19 cellular contexts compared by ENCODE assay signal in genomic region chr6:743320-744096, GRCh38.
"Had no signal": no experiment of that assay in that cellular context is flagged by ENCODE, and none has a peak within 500 bp of the region (broad histone marks: within the 10 kb centered on the region; RNA-seq: fewer than 3 reads in every experiment).

No MANE protein-coding gene starts in this region.

- H3K36me3 ChIP-seq: spleen, tibial artery, upper lobe of left lung, uterus had no signal

- H3K4me2 ChIP-seq: hepatocyte had no signal

- H2AFZ ChIP-seq: hepatocyte had no signal

- FAIRE-seq: endometrium had no signal

- ATAC-seq: esophagus mucosa; foreskin keratinocyte; left colon; mucosa of descending colon; natural killer cell; right cardiac atrium; stimulated activated memory B cell treated with anti-CD40 and anti-IgM and Interleukin-4, amounts not matched to agents 10 μg/mL and 1 μg/mL and 100 μg/mL, for 72 hours had no signal

- H3K4me1 ChIP-seq: foreskin keratinocyte, spleen, tibial artery, uterus had no signal

- H3K9me3 ChIP-seq: mucosa of descending colon, spleen, tibial artery, upper lobe of left lung, uterus had no signal

- H3K27me3 ChIP-seq: hepatocyte, upper lobe of left lung, uterus had no signal

- H3K27ac ChIP-seq: foreskin keratinocyte, hepatocyte, spleen, tibial artery, upper lobe of left lung, uterus had no signal

- H3K4me3 ChIP-seq: hepatocyte, mucosa of descending colon, spleen, tibial artery, upper lobe of left lung, uterus had no signal

- DNase-seq: effector memory CD4-positive, alpha-beta T cell; foreskin keratinocyte; head of caudate nucleus; left colon; mammary epithelial cell; mucosa of descending colon; natural killer cell; right cardiac atrium; spleen; stimulated activated CD4-positive, alpha-beta T cell treated with anti-CD3 and anti-CD28 coated beads, Interleukin-15, amount 100 ng/mL, for 24 hours; stimulated activated CD4-positive, alpha-beta T cell treated with anti-CD3 and anti-CD28 coated beads, Interleukin-1b, Interleukin-23, amount 100 ng/mL, for 48 hours; stimulated activated CD4-positive, alpha-beta T cell treated with anti-CD3 and anti-CD28 coated beads, Interleukin-4, amount 100 ng/mL, for 24 hours; tibial artery; upper lobe of left lung; uterus had no signal
